ENCODE assay signal across 1 cellular context in genomic region chr3:171837698-171838097, GRCh38.
TF ChIP-seq lines count a peak whose summit lies in the region.

No MANE protein-coding gene starts in this region.

TF ChIP-seq in K562, 482 proteins besides CTCF, POLR2A, EP300 and RAD21 (continues in another document):
- no peak for TF ChIP-seq ZNF592 (IDR thresholded peaks at IDR 0.05)
- peak; percentile 88 for TF ChIP-seq ADNP (tag; IDR thresholded peaks at IDR 0.05)
- TF ChIP-seq HDAC2 (IDR thresholded peaks at IDR 0.05) = peak; percentile 36; the same call in 1 of the 2 replicates
- TF ChIP-seq HDAC3 (IDR thresholded peaks at IDR 0.05; ENCODE audit: borderline replicate concordance, partially characterized antibody) = no peak
- no peak for TF ChIP-seq ELK3 (CRISPR knock-in tag; IDR thresholded peaks at IDR 0.05)
- no peak for TF ChIP-seq FOXP4 (CRISPR knock-in tag; IDR thresholded peaks at IDR 0.05; ENCODE audit: borderline replicate concordance)
- TF ChIP-seq ARID4B (CRISPR knock-in tag; IDR thresholded peaks at IDR 0.05) = no peak
- peak; percentile 94 for TF ChIP-seq ESRRA (IDR thresholded peaks at IDR 0.05; ENCODE audit: borderline replicate concordance, low read depth)
- peak; percentile 83 for TF ChIP-seq BCOR (IDR thresholded peaks at IDR 0.05)
- TF ChIP-seq NBN (IDR thresholded peaks at IDR 0.05; ENCODE audit: low read depth) = no peak
- TF ChIP-seq CBX1 (IDR thresholded peaks at IDR 0.05; ENCODE audit: low read depth) = 0 out of 2 replicates have a peak, but pooled peaks have one; percentile 50
- no peak for TF ChIP-seq NR1H2 (CRISPR knock-in tag; IDR thresholded peaks at IDR 0.05)
- peak in 1 of 2 experiments; percentile 58; a peak in 1 of 4 replicates for TF ChIP-seq RCOR1 (IDR thresholded peaks at IDR 0.05; ENCODE audit: borderline replicate concordance in 1 of 2, low read depth in 2 of 2, low read length in 2 of 2)
- TF ChIP-seq RBM25 (IDR thresholded peaks at IDR 0.05; ENCODE audit: low read depth, low read length, severe bottlenecking) = peak; percentile 99
- TF ChIP-seq RREB1 (CRISPR knock-in tag; IDR thresholded peaks at IDR 0.05) = no peak
- TF ChIP-seq FUS (optimal IDR thresholded peaks at IDR 0.05; ENCODE audit: low read depth, low read length) = no peak
- TF ChIP-seq SNAPC5 (CRISPR knock-in tag; IDR thresholded peaks at IDR 0.05) = no peak
- no peak for TF ChIP-seq ZNF347 (CRISPR knock-in tag; IDR thresholded peaks at IDR 0.05; ENCODE audit: low read depth)
- TF ChIP-seq ZNF23 (CRISPR knock-in tag; IDR thresholded peaks at IDR 0.05) = no peak
- TF ChIP-seq CHD4 (IDR thresholded peaks at IDR 0.05; ENCODE audit: insufficient read depth, insufficient replicate concordance, low read depth, low read length, poor library complexity, severe bottlenecking) = peak; percentile 86
- no peak for TF ChIP-seq CBX2 (IDR thresholded peaks at IDR 0.05; ENCODE audit: insufficient read depth, low read length, poor library complexity, severe bottlenecking)
- TF ChIP-seq TBL1XR1 (IDR thresholded peaks at IDR 0.05; ENCODE audit: low read length in 2 of 2) = no peak
- no peak for TF ChIP-seq ZNF76 (CRISPR knock-in tag; IDR thresholded peaks at IDR 0.05; ENCODE audit: borderline replicate concordance)
- TF ChIP-seq ATF3 (IDR thresholded peaks at IDR 0.05) = no peak
- TF ChIP-seq ATF3 (CRISPR knock-in tag; conservative IDR thresholded peaks at IDR 0.05) = no peak
- TF ChIP-seq BRD4 (IDR thresholded peaks at IDR 0.05) = no peak
- no peak for TF ChIP-seq HIVEP1 (CRISPR knock-in tag; IDR thresholded peaks at IDR 0.05)
- TF ChIP-seq CAMTA2 (CRISPR knock-in tag; conservative IDR thresholded peaks at IDR 0.05) = no peak
- TF ChIP-seq ZNF445 (CRISPR knock-in tag; IDR thresholded peaks at IDR 0.05; ENCODE audit: low read depth) = no peak
- TF ChIP-seq NR4A1 (CRISPR knock-in tag; IDR thresholded peaks at IDR 0.05) = no peak
- TF ChIP-seq NR4A1 (tag; IDR thresholded peaks at IDR 0.05) = no peak
- TF ChIP-seq SMAD4 (CRISPR knock-in tag; conservative IDR thresholded peaks at IDR 0.05) = no peak
- 0 out of 2 replicates have a peak, but pooled peaks have one; percentile 45 for TF ChIP-seq SMARCA5 (IDR thresholded peaks at IDR 0.05)
- no peak for TF ChIP-seq MYNN (IDR thresholded peaks at IDR 0.05)
- TF ChIP-seq MYNN (CRISPR knock-in tag; IDR thresholded peaks at IDR 0.05) = no peak
- TF ChIP-seq XRCC3 (IDR thresholded peaks at IDR 0.05) = no peak
- no peak for TF ChIP-seq PURB (CRISPR knock-in tag; IDR thresholded peaks at IDR 0.05; ENCODE audit: low read depth)
- no peak for TF ChIP-seq ILF3 (IDR thresholded peaks at IDR 0.05; ENCODE audit: borderline replicate concordance)
- TF ChIP-seq IFI16 (CRISPR knock-in tag; IDR thresholded peaks at IDR 0.05) = no peak
- TF ChIP-seq SAFB (IDR thresholded peaks at IDR 0.05; ENCODE audit: borderline replicate concordance, low read depth, low read length) = no peak
- TF ChIP-seq ZNF24 (IDR thresholded peaks at IDR 0.05) = peak; percentile 11; the same call in 1 of the 2 replicates
- TF ChIP-seq TFAM (CRISPR knock-in tag; conservative IDR thresholded peaks at IDR 0.05) = no peak
- no peak for TF ChIP-seq IRF2 (CRISPR knock-in tag; IDR thresholded peaks at IDR 0.05)
- TF ChIP-seq ZNF232 (CRISPR knock-in tag; IDR thresholded peaks at IDR 0.05) = no peak
- TF ChIP-seq PPARD (CRISPR knock-in tag; IDR thresholded peaks at IDR 0.05) = no peak
- no peak for TF ChIP-seq CHD2 (IDR thresholded peaks at IDR 0.05; ENCODE audit: low read depth, low read length)
- TF ChIP-seq TRIM28 (IDR thresholded peaks at IDR 0.05) = no peak
- no peak for TF ChIP-seq E2F1 (CRISPR knock-in tag; IDR thresholded peaks at IDR 0.05)
